ENCODE assay signal across 1 cellular context in the genomic region with DNA sequence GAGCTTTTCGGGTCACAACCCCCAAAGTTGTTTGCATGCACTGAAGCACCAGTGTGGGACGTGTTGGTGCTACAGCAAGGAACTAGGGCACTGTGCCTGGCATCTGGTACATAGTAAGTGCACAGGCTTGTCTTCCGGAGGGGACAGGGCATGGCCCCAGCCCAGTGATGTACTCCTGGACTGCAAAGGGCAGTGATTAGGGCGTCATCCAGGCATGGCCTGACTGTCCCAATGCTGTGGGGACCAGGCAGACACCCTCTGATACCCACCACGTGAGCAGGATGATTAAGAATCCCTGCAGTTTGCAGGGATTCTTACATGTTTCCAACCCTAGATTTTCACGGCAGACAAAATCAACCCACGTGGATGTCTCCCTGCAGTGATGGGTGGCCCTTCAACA.
TF ChIP-seq lines count a peak whose summit lies in the region.

No MANE protein-coding gene starts in this region.

TF ChIP-seq in H1, 55 proteins besides CTCF, POLR2A, EP300 and RAD21:
- TF ChIP-seq SP4 (IDR thresholded peaks at IDR 0.05; ENCODE audit: low read length): no peak
- no peak for TF ChIP-seq CBX5 (IDR thresholded peaks at IDR 0.05; ENCODE audit: low read depth, low read length)
- no peak for TF ChIP-seq RBBP5 (IDR thresholded peaks at IDR 0.05; ENCODE audit: borderline replicate concordance, low read depth, low read length)
- no peak for TF ChIP-seq RFX5 (IDR thresholded peaks at IDR 0.05; ENCODE audit: borderline replicate concordance, low read depth, low read length)
- no peak for TF ChIP-seq CEBPB (IDR thresholded peaks at IDR 0.05; ENCODE audit: low read depth, low read length)
- no peak for TF ChIP-seq FOSL1 (IDR thresholded peaks at IDR 0.05; ENCODE audit: insufficient read depth, low read depth, low read length)
- TF ChIP-seq CHD1 (IDR thresholded peaks at IDR 0.05; ENCODE audit: low read depth, low read length): no peak
- no peak for TF ChIP-seq TEAD4 (IDR thresholded peaks at IDR 0.05; ENCODE audit: low read depth, low read length)
- TF ChIP-seq EGR1 (IDR thresholded peaks at IDR 0.05; ENCODE audit: borderline replicate concordance, low read depth, low read length): no peak
- no peak for TF ChIP-seq SAP30 (IDR thresholded peaks at IDR 0.05; ENCODE audit: insufficient read depth, insufficient replicate concordance, low read length)
- no peak for TF ChIP-seq TBP (IDR thresholded peaks at IDR 0.05; ENCODE audit: low read depth, low read length)
- no peak for TF ChIP-seq JUN (IDR thresholded peaks at IDR 0.05; ENCODE audit: low read depth, low read length)
